ENCODE assay signal across 8 cellular contexts in the genomic region with DNA sequence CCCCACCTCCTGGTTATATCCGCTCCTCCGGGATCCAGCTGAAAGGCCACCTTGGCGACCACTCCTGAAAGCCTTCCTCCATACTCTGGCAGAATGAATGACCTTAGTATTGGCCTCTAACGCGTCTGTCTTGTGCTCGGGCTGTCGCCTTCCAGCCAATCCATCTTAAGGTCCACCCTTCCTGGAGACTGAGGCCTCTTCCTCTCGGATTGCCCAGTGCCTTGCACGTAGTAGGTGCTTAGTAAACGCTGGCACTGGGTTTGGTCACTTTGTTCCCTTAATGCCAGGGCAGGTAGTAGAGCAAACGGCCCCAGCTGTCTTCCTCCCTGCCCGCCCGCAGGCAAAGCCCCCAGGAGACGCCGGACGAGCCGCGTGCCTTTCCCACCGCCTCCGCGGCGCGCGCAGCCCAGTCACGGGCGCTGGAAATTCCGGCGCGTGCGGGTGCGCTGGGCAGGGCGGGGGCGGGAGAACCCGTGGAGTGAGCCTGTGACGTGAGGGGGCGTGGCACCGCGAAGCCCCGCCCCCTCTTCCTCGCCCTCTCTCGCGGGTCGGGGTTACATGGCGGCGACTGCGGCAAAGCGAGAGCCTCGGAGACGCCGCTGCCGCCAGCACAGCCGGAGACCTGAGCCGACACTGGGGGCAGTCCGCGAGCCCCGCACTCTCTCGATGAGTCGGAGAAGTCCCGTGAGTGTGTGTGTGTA. TPM values are rescaled to one million over a fixed set of nuclear protein-coding genes. Genes with fewer than 3 reads are reported as not detected.
DNase-seq lines count a peak whose midpoint lies in the region; ATAC-seq and TF ChIP-seq lines count a peak whose summit lies in the region.

Gene MAPK6, plus strand, starts transcription at position 527 of the 701 bp plus-strand sequence. CDS start 27,242 bp downstream, outside the sequence.

- H3K27me3 ChIP-seq in HUES64 (ENCODE audit: insufficient read depth, low read length) (no peaks in the 10 kb centered on the region), mucosa of stomach (ENCODE audit: control insufficient read depth, insufficient read depth, low read length) (no peaks in the 10 kb centered on the region)

- H3K27ac ChIP-seq in HUES64 (ENCODE audit: low read depth, low read length), result peak within 1 kb of the TSS; percentile 94

- H3K9ac ChIP-seq in HUES64 (ENCODE audit: low read depth, low read length) (peak within 1 kb of the TSS; percentile 92), mucosa of stomach (ENCODE audit: low read length) (peak within 1 kb of the TSS; percentile 84)

- DNase-seq in DMS 273 (lab: John Stamatoyannopoulos, UW; ENCODE audit: unreplicated experiment) (peak; percentile 94), OCI-M1 (lab: John Stamatoyannopoulos, UW) (peak; percentile 95), activated T-cell treated with anti-CD3 and anti-CD28 coated beads for 48 hours (ENCODE audit: low read depth) (peak; percentile 96), epithelial cell of proximal tubule (ENCODE audit: low read depth) (no peak)
- DNase-seq in stimulated activated CD8-positive, alpha-beta memory T cell treated with anti-CD3 and anti-CD28 coated beads, Interleukin-4, amount 100 ng/mL, for 48 hours, result peak; percentile 95

- H3K4me1 ChIP-seq in HUES64 (ENCODE audit: insufficient read depth, low read length) (peaks cover 30% of the 10 kb centered on the region), mucosa of stomach (ENCODE audit: control insufficient read depth, insufficient read depth, low read length) (peaks cover 19% of the 10 kb centered on the region)

- H3K9me3 ChIP-seq in HUES64 (ENCODE audit: insufficient read depth, low read depth, low read length) (no peaks in the 10 kb centered on the region), mucosa of stomach (ENCODE audit: control insufficient read depth, low read length) (no peaks in the 10 kb centered on the region)

- TF ChIP-seq CTCF in epithelial cell of proximal tubule (conservative IDR thresholded peaks at IDR 0.05; ENCODE audit: low read depth, low read length), result no peak

- 6% methylated on average over 59 of the region's 59 CpGs for WGBS in HUES64

- ATAC-seq in GM21447 (IDR thresholded peaks at IDR 0.05; ENCODE audit: unreplicated experiment), result peak; percentile 72

- peak within 1 kb of the TSS; percentile 95 for H3K4me3 ChIP-seq in HUES64 (ENCODE audit: low read length)
- H3K4me3 ChIP-seq in epithelial cell of proximal tubule (ENCODE audit: low read depth, low read length), result peak within 1 kb of the TSS; percentile 71
- peak within 1 kb of the TSS; percentile 47 for H3K4me3 ChIP-seq in mucosa of stomach (ENCODE audit: low read length)

- H3K36me3 ChIP-seq in HUES64 (ENCODE audit: insufficient read depth, low read length) (no peaks in the 10 kb centered on the region), mucosa of stomach (ENCODE audit: control insufficient read depth, insufficient read depth, low read length) (no peaks in the 10 kb centered on the region)

RNA-seq across cellular contexts. Expression of gene MAPK6, which starts in this region (rescaled TPM):
- 81.0 TPM for polyA plus RNA-seq in HUES64 (2013, experiment 1 of 2)
- polyA plus RNA-seq in HUES64 (2013, experiment 2 of 2), result 78.5 TPM
- total RNA-seq in epithelial cell of proximal tubule, result 32.6 and 43.7 TPM in 2 replicates
